In the genomic region with DNA sequence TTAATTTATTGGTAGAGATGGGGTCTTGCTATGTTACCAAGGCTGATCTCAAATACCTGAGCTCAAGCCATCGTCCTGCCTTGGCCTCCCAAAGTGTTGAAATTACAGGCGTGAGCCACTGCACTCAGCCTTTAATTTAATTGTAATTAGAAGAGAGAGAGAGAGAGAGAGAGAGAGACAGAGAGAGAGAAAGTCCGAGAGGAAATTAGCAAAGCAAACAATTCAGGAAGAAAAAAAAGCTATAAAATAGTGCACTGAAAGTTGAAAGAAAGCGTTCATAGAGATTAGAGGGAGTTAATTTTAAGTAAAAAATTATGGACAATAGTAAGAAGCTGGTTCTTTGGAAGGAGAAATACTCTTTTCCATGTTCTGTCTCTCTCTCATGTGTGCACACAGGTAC, we compare ENCODE assay signal across 27 cellular contexts. TPM values are rescaled to one million over a fixed set of nuclear protein-coding genes. Genes with fewer than 3 reads are reported as not detected.
DNase-seq lines count a peak whose midpoint lies in the region; ATAC-seq, FAIRE-seq and TF ChIP-seq lines count a peak whose summit lies in the region.
"Had no signal": no experiment of that assay in that cellular context is flagged by ENCODE, and none has a peak within 500 bp of the region (broad histone marks: within the 10 kb centered on the region; RNA-seq: fewer than 3 reads in every experiment).

No MANE protein-coding gene starts in this region.

- H3K27ac ChIP-seq in DND-41 (ENCODE audit: low read length) (no peak overlapping the region), endothelial cell of umbilical vein (ENCODE audit: insufficient read depth, low read depth, low read length) (no peak overlapping the region), trophoblast cell (ENCODE audit: low read depth, low read length) (peak overlapping the region; percentile 42), psoas muscle (no peak overlapping the region)
- H3K27ac ChIP-seq: PC-9, SJCRH30 had no signal

- H4K12ac ChIP-seq in trophoblast cell (ENCODE audit: low read depth, low read length), result no peak overlapping the region

- DNase-seq in DND-41, result no peak
- DNase-seq in Jurkat, Clone E6-1 (ENCODE audit: low read depth, low spot score), result no peak
- no peak for DNase-seq in endothelial cell of umbilical vein (ENCODE audit: low read depth, low spot score)
- no peak for DNase-seq in trophoblast cell
- DNase-seq in mesenteric fat pad (ENCODE audit: low spot score), result no peak
- no peak for DNase-seq in stimulated activated CD4-positive, alpha-beta T cell treated with anti-CD3 and anti-CD28 coated beads, Interleukin-1b, Interleukin-23, amount 100 ng/mL, for 48 hours
- no peak for DNase-seq in psoas muscle
- DNase-seq in lower leg skin (ENCODE audit: low spot score in 2 of 2), result no peak
- DNase-seq: AML-193, Calu3, GOT3, KBM-7, NCI-H1092, NCI-H1417 treated with DMSO at 0.1 percent for 48 hours, NCI-H1694 treated with DMSO at 0.1 percent for 48 hours, NCI-H2081, NCI-H526 treated with DMSO at 0.1 percent for 48 hours, PC-9, SJCRH30 had no signal

- H3K9ac ChIP-seq in DND-41 (ENCODE audit: low read depth, low read length) (no peak overlapping the region), endothelial cell of umbilical vein (replicated peaks; ENCODE audit: extremely low read depth, insufficient read depth, low read length) (no peak overlapping the region), trophoblast cell (ENCODE audit: low read length) (no peak overlapping the region)

- H3K4me2 ChIP-seq in DND-41 (ENCODE audit: insufficient read depth, low read length) (peak overlapping the region; percentile 43), endothelial cell of umbilical vein (ENCODE audit: insufficient read depth, low read length) (no peak overlapping the region), trophoblast cell (ENCODE audit: low read length) (no peak overlapping the region)
- H3K4me2 ChIP-seq: PC-9 had no signal

- H2BK12ac ChIP-seq in trophoblast cell (ENCODE audit: low read length), result no peak overlapping the region

- no peaks in the 10 kb centered on the region for H3K9me1 ChIP-seq in endothelial cell of umbilical vein (replicated peaks; ENCODE audit: control insufficient read depth, extremely low read depth, insufficient read depth, low read length)

- H3K4ac ChIP-seq in trophoblast cell (ENCODE audit: low read depth, low read length), result no peak overlapping the region

- H4K8ac ChIP-seq in trophoblast cell (ENCODE audit: low read depth, low read length), result no peak overlapping the region

- no peak overlapping the region for H2AK5ac ChIP-seq in trophoblast cell (ENCODE audit: low read length)

- H3K23ac ChIP-seq in trophoblast cell (ENCODE audit: low read length), result no peak overlapping the region

- CTCF ChIA-PET in endothelial cell of umbilical vein (lab: Charles Lee), result interaction anchor here (0.8 to 3.9 kb wide), 8 partner anchors 53 to 409 kb away, joined by 3 to 22 read pairs (median 5); no protein-coding TSS in a partner anchor

- peaks cover 24% of the 10 kb centered on the region for H3K27me3 ChIP-seq in DND-41 (ENCODE audit: insufficient read depth, low read length, poor library complexity)
- peaks cover 26 to 29% of the 10 kb centered on the region in 2 experiments for H3K27me3 ChIP-seq in endothelial cell of umbilical vein (ENCODE audit: control insufficient read depth in 2 of 2, insufficient read depth in 2 of 2, low read length in 2 of 2)
- no peaks in the 10 kb centered on the region for H3K27me3 ChIP-seq in trophoblast cell (ENCODE audit: insufficient read depth, low read length)
- H3K27me3 ChIP-seq in psoas muscle (ENCODE audit: insufficient read depth in 3 of 3, low read length in 2 of 3), result peaks cover 0 to 72% (median 25%) of the 10 kb centered on the region in 3 donors

- TF ChIP-seq POLR2A in endothelial cell of umbilical vein (IDR thresholded peaks at IDR 0.05; ENCODE audit: low read depth, low read length) (no peak), lower leg skin (IDR thresholded peaks at IDR 0.05) (no peak)

- H3K9me3 ChIP-seq in DND-41 (ENCODE audit: insufficient read depth, low read length, severe bottlenecking), result no peaks in the 10 kb centered on the region
- no peaks in the 10 kb centered on the region for H3K9me3 ChIP-seq in endothelial cell of umbilical vein (replicated peaks; ENCODE audit: control insufficient read depth, insufficient read depth, low read length)
- H3K9me3 ChIP-seq in trophoblast cell (ENCODE audit: insufficient read depth, low read depth, low read length), result no peaks in the 10 kb centered on the region
- no peaks in the 10 kb centered on the region for H3K9me3 ChIP-seq in psoas muscle

- no peak overlapping the region for H4K91ac ChIP-seq in trophoblast cell (ENCODE audit: low read depth, low read length)

- H3K14ac ChIP-seq in trophoblast cell (ENCODE audit: low read length), result no peak overlapping the region

- H4K20me1 ChIP-seq in DND-41 (ENCODE audit: insufficient read depth, low read length), result peaks cover 7% of the 10 kb centered on the region; the same call in 1 of the 2 replicates
- no peaks in the 10 kb centered on the region for H4K20me1 ChIP-seq in endothelial cell of umbilical vein (replicated peaks; ENCODE audit: control insufficient read depth, extremely low read depth, insufficient read depth, low read length)

- H2BK120ac ChIP-seq in trophoblast cell (ENCODE audit: insufficient read depth, low read length, poor library complexity), result no peak overlapping the region

- peaks cover 11% of the 10 kb centered on the region for H3K79me1 ChIP-seq in trophoblast cell (ENCODE audit: low read length)

- ATAC-seq in DND-41 (ENCODE audit: insufficient read depth, low read depth) (no peak), psoas muscle (no peak)
- ATAC-seq: HepG2, Right ventricle myocardium inferior had no signal

- intact Hi-C loops in endothelial cell of umbilical vein (cut with micrococcal nuclease), result no loop called here
- intact Hi-C loops in psoas muscle (cut with DNase I), result no loop called here
- intact Hi-C loops in lower leg skin (cut with DNase I; ENCODE audit: low total_unique reads), result loop anchor here (10.0 kb wide), 1 partner anchor 62 kb away; the partner anchor contains the start of gene SHANK1

- POLR2A ChIA-PET in endothelial cell of umbilical vein (lab: Charles Lee), result no interaction called here

- peaks cover 13% of the 10 kb centered on the region for H3K4me1 ChIP-seq in DND-41 (ENCODE audit: insufficient read depth, low read length)
- no peaks in the 10 kb centered on the region for H3K4me1 ChIP-seq in endothelial cell of umbilical vein (ENCODE audit: control insufficient read depth, extremely low read depth, insufficient read depth, low read length)
- peaks cover 9 to 18% of the 10 kb centered on the region in 2 experiments for H3K4me1 ChIP-seq in trophoblast cell (ENCODE audit: control insufficient read depth in 1 of 2, insufficient read depth in 2 of 2, low read length in 2 of 2)
- H3K4me1 ChIP-seq in psoas muscle, result no peaks in the 10 kb centered on the region
- H3K4me1 ChIP-seq: SJCRH30 had no signal

- H3K36me3 ChIP-seq in DND-41 (ENCODE audit: insufficient read depth, low read length), result no peaks in the 10 kb centered on the region
- H3K36me3 ChIP-seq in endothelial cell of umbilical vein (ENCODE audit: control insufficient read depth in 2 of 2, extremely low read depth in 1 of 2, insufficient read depth in 2 of 2, low read length in 2 of 2), result no peaks in the 10 kb centered on the region
- H3K36me3 ChIP-seq in trophoblast cell (ENCODE audit: control insufficient read depth in 1 of 2, insufficient read depth in 2 of 2, low read length in 2 of 2), result no peaks in the 10 kb centered on the region
- H3K36me3 ChIP-seq in psoas muscle (ENCODE audit: insufficient read depth in 1 of 2, low read depth in 1 of 2), result no peaks in the 10 kb centered on the region
- H3K36me3 ChIP-seq: SJCRH30 had no signal

- dilution Hi-C loops in endothelial cell of umbilical vein (cut with MboI; ENCODE audit: extremely low pct_ligation_motif_present, low sequenced_read_pairs), result no loop called here

- TF ChIP-seq CTCF in DND-41 (IDR thresholded peaks at IDR 0.05; ENCODE audit: borderline replicate concordance, extremely low read depth, low read length, poor library complexity, severe bottlenecking) (no peak), endothelial cell of umbilical vein (IDR thresholded peaks at IDR 0.05; ENCODE audit: extremely low read depth in 1 of 2, insufficient read depth in 1 of 2, low read depth in 1 of 2, low read length in 2 of 2) (no peak), psoas muscle (IDR thresholded peaks at IDR 0.05) (no peak), lower leg skin (IDR thresholded peaks at IDR 0.05) (no peak)

- 100% methylated on average over 1 of the region's 4 CpGs for WGBS in trophoblast cell (ENCODE audit: extremely low coverage, insufficient coverage, insufficient read length)
- whole genome bisulfite sequencing in psoas muscle, 3 donors, result 47 to 52% (median 48%) methylated on average over 4 of the region's 4 CpGs
- 36 to 58% methylated on average over 4 of the region's 4 CpGs for WGBS in lower leg skin, 2 donors

- no peak overlapping the region for H2BK5ac ChIP-seq in trophoblast cell (ENCODE audit: low read depth, low read length, poor library complexity)

- H3K4me3 ChIP-seq in DND-41 (ENCODE audit: low read depth in 1 of 2, low read length in 2 of 2) (no peak overlapping the region), endothelial cell of umbilical vein (replicated peaks in 1 of 3; ENCODE audit: insufficient read depth in 1 of 3, low read depth in 1 of 3, low read length in 3 of 3) (no peak overlapping the region), trophoblast cell (ENCODE audit: low read depth, low read length) (no peak overlapping the region), psoas muscle (no peak overlapping the region), lower leg skin (ENCODE audit: low read depth, poor library complexity, severe bottlenecking) (no peak overlapping the region)
- peak overlapping the region; percentile 40 for H3K4me3 ChIP-seq in Jurkat, Clone E6-1 (ENCODE audit: low read length)
- H3K4me3 ChIP-seq: PC-9, SJCRH30 had no signal

- no peak overlapping the region for H3K18ac ChIP-seq in trophoblast cell (ENCODE audit: low read length)

- no TSS peak for BruUV-seq in endothelial cell of umbilical vein (replicated peaks; lab: Mats Ljungman, UMichigan)

- H3K79me2 ChIP-seq in DND-41 (ENCODE audit: insufficient read depth, low read length) (no peaks in the 10 kb centered on the region), endothelial cell of umbilical vein (ENCODE audit: control insufficient read depth, insufficient read depth, low read length) (no peaks in the 10 kb centered on the region), trophoblast cell (ENCODE audit: control insufficient read depth, insufficient read depth, low read length, poor library complexity) (no peaks in the 10 kb centered on the region)

- no peak overlapping the region for H2AFZ ChIP-seq in DND-41 (ENCODE audit: low read depth, low read length)
- no peak overlapping the region for H2AFZ ChIP-seq in endothelial cell of umbilical vein (ENCODE audit: low read depth, low read length)
- H2AFZ ChIP-seq in trophoblast cell (ENCODE audit: insufficient read depth, low read length, poor library complexity), result no peak overlapping the region
- H2AFZ ChIP-seq: PC-9 had no signal

- peak; percentile 31 for FAIRE-seq in endothelial cell of umbilical vein (lab: Jason Lieb, UNC)
- FAIRE-seq: A204.1, GM18507, HepG2 had no signal

RNA-seq across cellular contexts. Expression of gene GPR32, which starts 7.0 kb away (rescaled TPM):
- not detected for polyA plus RNA-seq in Jurkat, Clone E6-1 (2012; ENCODE audit: insufficient read depth, insufficient read length)
- total RNA-seq in endothelial cell of umbilical vein (not detected in 2 replicates), mesenteric fat pad (not detected), psoas muscle (not detected), lower leg skin (not detected)
- polyA plus RNA-seq in endothelial cell of umbilical vein (not detected in 2 replicates), psoas muscle (not detected)
- not detected in 2 replicates for polyA plus RNA-seq in endothelial cell of umbilical vein (2011; cell fraction: cytosol; rRNA removed)
- polyA plus RNA-seq in endothelial cell of umbilical vein (2011; cell fraction: nucleus; rRNA removed), result not detected in 2 replicates
- polyA plus RNA-seq in endothelial cell of umbilical vein (2012), result not detected in 2 replicates
- polyA minus RNA-seq in endothelial cell of umbilical vein, result not detected in 2 replicates
- not detected for polyA minus RNA-seq in endothelial cell of umbilical vein (2011; cell fraction: cytosol; rRNA and poly(A)+ RNA removed)
- polyA minus RNA-seq in endothelial cell of umbilical vein (2011; cell fraction: nucleus; rRNA and poly(A)+ RNA removed), result not detected in 2 replicates
- polyA plus RNA-seq in trophoblast cell (2013), result 32.8 and 36.8 TPM in 2 replicates
- total RNA-seq: Calu3, G401, HepG2, HT-29, NCI-H460, PC-9, Right ventricle myocardium inferior, RPMI7951, SJCRH30 had no signal
- polyA plus RNA-seq: HepG2 had no signal

RNA-seq across cellular contexts. Expression of gene ACP4, which starts 13.0 kb away (rescaled TPM):
- polyA plus RNA-seq in Jurkat, Clone E6-1 (2012; ENCODE audit: insufficient read depth, insufficient read length), result not detected
- total RNA-seq in endothelial cell of umbilical vein, result not detected in 2 replicates
- not detected in 2 replicates for polyA plus RNA-seq in endothelial cell of umbilical vein
- not detected in 2 replicates for polyA plus RNA-seq in endothelial cell of umbilical vein (2011; cell fraction: cytosol; rRNA removed)
- polyA plus RNA-seq in endothelial cell of umbilical vein (2011; cell fraction: nucleus; rRNA removed), result not detected in 2 replicates
- polyA plus RNA-seq in endothelial cell of umbilical vein (2012), result not detected in 2 replicates
- not detected in 2 replicates for polyA minus RNA-seq in endothelial cell of umbilical vein
- polyA minus RNA-seq in endothelial cell of umbilical vein (2011; cell fraction: cytosol; rRNA and poly(A)+ RNA removed), result not detected
- polyA minus RNA-seq in endothelial cell of umbilical vein (2011; cell fraction: nucleus; rRNA and poly(A)+ RNA removed), result not detected in 2 replicates
- polyA plus RNA-seq in trophoblast cell (2013), result 0.19 and 0.33 TPM in 2 replicates
- not detected for total RNA-seq in mesenteric fat pad
- total RNA-seq in psoas muscle, result not detected
- polyA plus RNA-seq in psoas muscle, result not detected
- total RNA-seq in lower leg skin, result 1 to 10 TPM in 1 of 4 donors, under 1 TPM in 1, not detected in 2; 0.58 to 3.1 TPM
- total RNA-seq: Calu3, G401, HepG2, HT-29, NCI-H460, PC-9, Right ventricle myocardium inferior, RPMI7951, SJCRH30 had no signal

RNA-seq across cellular contexts. Expression of gene KLK1, which starts 46.3 kb away (rescaled TPM):
- 4.6 TPM for polyA plus RNA-seq in Jurkat, Clone E6-1 (2012; ENCODE audit: insufficient read depth, insufficient read length)
- total RNA-seq in endothelial cell of umbilical vein, result not detected in 2 replicates
- 0.08 TPM in 1 of 2 replicates, not detected in the other for polyA plus RNA-seq in endothelial cell of umbilical vein
- not detected in 2 replicates for polyA plus RNA-seq in endothelial cell of umbilical vein (2011; cell fraction: cytosol; rRNA removed)
- not detected in 2 replicates for polyA plus RNA-seq in endothelial cell of umbilical vein (2011; cell fraction: nucleus; rRNA removed)
- polyA plus RNA-seq in endothelial cell of umbilical vein (2012), result 0.21 and 0.59 TPM in 2 replicates
- polyA minus RNA-seq in endothelial cell of umbilical vein, result 1.7 TPM in 1 of 2 replicates, not detected in the other
- polyA minus RNA-seq in endothelial cell of umbilical vein (2011; cell fraction: cytosol; rRNA and poly(A)+ RNA removed), result not detected
- polyA minus RNA-seq in endothelial cell of umbilical vein (2011; cell fraction: nucleus; rRNA and poly(A)+ RNA removed), result not detected in 2 replicates
- 0.11 TPM in 1 of 2 replicates, not detected in the other for polyA plus RNA-seq in trophoblast cell (2013)
- 1.1 TPM for total RNA-seq in mesenteric fat pad
- total RNA-seq in psoas muscle, result under 1 TPM in 2 of 4 donors, not detected in 2; 0.32 to 0.34 TPM
- under 1 TPM in 2 of 3 donors, not detected in 1; 0.08 to 0.48 TPM for polyA plus RNA-seq in psoas muscle
- 10 to 100 TPM; 35.9 to 49.9 (median 46.6) TPM for total RNA-seq in lower leg skin
- total RNA-seq: Calu3, G401, HepG2, PC-9, RPMI7951 had no signal
- polyA plus RNA-seq: HepG2 had no signal

RNA-seq across cellular contexts. Expression of gene CLEC11A, which starts 54.1 kb away (rescaled TPM):
- 11.3 TPM for polyA plus RNA-seq in Jurkat, Clone E6-1 (2012; ENCODE audit: insufficient read depth, insufficient read length)
- total RNA-seq in endothelial cell of umbilical vein (10.4 and 13.3 TPM in 2 replicates), mesenteric fat pad (13.2 TPM), psoas muscle (1 to 10 TPM; 1.6 to 4.5 (median 1.8) TPM), lower leg skin (10 to 100 TPM in 2 of 4 donors, 1 to 10 TPM in 2; 9.5 to 19.2 (median 11.9) TPM)
- polyA plus RNA-seq in endothelial cell of umbilical vein (30.1 and 37.2 TPM in 2 replicates), psoas muscle (1 to 10 TPM in 1 of 3 donors, under 1 TPM in 2; 0.83 to 4.0 (median 0.83) TPM)
- polyA plus RNA-seq in endothelial cell of umbilical vein (2011; cell fraction: cytosol; rRNA removed), result 11.2 and 17.3 TPM in 2 replicates
- polyA plus RNA-seq in endothelial cell of umbilical vein (2011; cell fraction: nucleus; rRNA removed), result 15.5 and 18.9 TPM in 2 replicates
- 26.1 and 56.4 TPM in 2 replicates for polyA plus RNA-seq in endothelial cell of umbilical vein (2012)
- polyA minus RNA-seq in endothelial cell of umbilical vein, result 2.1 and 2.9 TPM in 2 replicates
- polyA minus RNA-seq in endothelial cell of umbilical vein (2011; cell fraction: cytosol; rRNA and poly(A)+ RNA removed), result not detected
- 2.5 and 3.4 TPM in 2 replicates for polyA minus RNA-seq in endothelial cell of umbilical vein (2011; cell fraction: nucleus; rRNA and poly(A)+ RNA removed)
- polyA plus RNA-seq in trophoblast cell (2013), result 13.4 and 15.0 TPM in 2 replicates
- total RNA-seq: HepG2, PC-9 had no signal
- polyA plus RNA-seq: HepG2 had no signal

RNA-seq across cellular contexts. Expression of gene KLK15, which starts 56.1 kb away (rescaled TPM):
- not detected for polyA plus RNA-seq in Jurkat, Clone E6-1 (2012; ENCODE audit: insufficient read depth, insufficient read length)
- not detected in 2 replicates for total RNA-seq in endothelial cell of umbilical vein
- not detected in 2 replicates for polyA plus RNA-seq in endothelial cell of umbilical vein
- polyA plus RNA-seq in endothelial cell of umbilical vein (2011; cell fraction: cytosol; rRNA removed), result not detected in 2 replicates
- polyA plus RNA-seq in endothelial cell of umbilical vein (2011; cell fraction: nucleus; rRNA removed), result not detected in 2 replicates
- polyA plus RNA-seq in endothelial cell of umbilical vein (2012), result not detected in 2 replicates
- not detected in 2 replicates for polyA minus RNA-seq in endothelial cell of umbilical vein
- not detected for polyA minus RNA-seq in endothelial cell of umbilical vein (2011; cell fraction: cytosol; rRNA and poly(A)+ RNA removed)
- not detected in 2 replicates for polyA minus RNA-seq in endothelial cell of umbilical vein (2011; cell fraction: nucleus; rRNA and poly(A)+ RNA removed)
- polyA plus RNA-seq in trophoblast cell (2013), result 0.03 TPM in 1 of 2 replicates, not detected in the other
- not detected for total RNA-seq in mesenteric fat pad
- not detected for total RNA-seq in psoas muscle
- polyA plus RNA-seq in psoas muscle, result not detected
- not detected for total RNA-seq in lower leg skin
- total RNA-seq: Calu3, G401, HepG2, HT-29, NCI-H460, PC-9, Right ventricle myocardium inferior, RPMI7951, SJCRH30 had no signal
- polyA plus RNA-seq: HepG2 had no signal

Comparison
In these comparisons a context has a peak if more than half of its experiments do, and no peak if none do; other contexts are left out.
1. RNA of gene KLK1, which starts 46.3 kb away (total RNA-seq): 35.9 to 49.9 TPM in lower leg skin; 1.1 TPM in mesenteric fat pad (single experiment), 0.32 to 0.34 TPM in psoas muscle and not detected in endothelial cell of umbilical vein; every median in the first group is over 10 times any median in the second.